11 cellular contexts compared by ENCODE assay signal in the genomic region with DNA sequence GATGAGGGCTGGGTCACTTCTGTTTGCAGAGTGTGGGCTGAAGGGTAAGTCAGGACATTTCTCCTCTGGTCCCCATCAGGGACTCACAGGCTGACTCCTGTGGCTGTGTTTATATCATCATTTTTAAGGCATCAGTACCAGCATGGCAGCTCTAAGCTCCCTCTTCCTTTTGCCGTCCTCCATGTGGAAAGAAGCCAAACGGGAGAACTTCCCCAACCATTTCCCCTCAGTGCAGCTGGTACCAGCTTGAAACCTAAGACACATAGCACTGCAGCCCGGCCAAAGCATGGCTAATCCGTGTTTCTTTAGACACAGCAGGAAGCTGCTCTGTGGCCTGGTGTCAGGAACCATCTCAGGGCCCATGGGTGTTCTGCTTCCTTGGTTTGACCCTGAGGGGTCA. TPM values are rescaled to one million over a fixed set of nuclear protein-coding genes. Genes with fewer than 3 reads are reported as not detected.
DNase-seq lines count a peak whose midpoint lies in the region; ATAC-seq and TF ChIP-seq lines count a peak whose summit lies in the region.
"Had no signal": no experiment of that assay in that cellular context is flagged by ENCODE, and none has a peak within 500 bp of the region (broad histone marks: within the 10 kb centered on the region; RNA-seq: fewer than 3 reads in every experiment).

No MANE protein-coding gene starts in this region.

- H3K36me3 Mint-ChIP-seq in chondrocyte (ENCODE audit: low read depth), result peaks cover 5% of the 10 kb centered on the region
- no peaks in the 10 kb centered on the region for H3K36me3 Mint-ChIP-seq in stimulated activated effector memory CD8-positive, alpha-beta T cell treated with anti-CD3 and anti-CD28 coated beads, Interleukin-12 subunit alpha, Interleukin-12 subunit beta, amount 100 ng/mL, for 72 hours
- H3K36me3 Mint-ChIP-seq in activated CD8-positive, alpha-beta T cell treated with anti-CD3 and anti-CD28 coated beads, Interleukin-2, amount 10 ng/mL, durations not matched to agents 7 days and 5 days (ENCODE audit: low read depth), result no peaks in the 10 kb centered on the region
- no peaks in the 10 kb centered on the region for H3K36me3 Mint-ChIP-seq in activated T-cell treated with anti-CD3 and anti-CD28 coated beads, Interleukin-2, amount 50 U/mL, for 72 hours (ENCODE audit: insufficient read depth in 2 of 2)

- H3K4me3 Mint-ChIP-seq in chondrocyte (ENCODE audit: unreplicated experiment), result no peak overlapping the region
- H3K4me3 Mint-ChIP-seq in stimulated activated effector memory CD8-positive, alpha-beta T cell treated with anti-CD3 and anti-CD28 coated beads, Interleukin-12 subunit alpha, Interleukin-12 subunit beta, amount 100 ng/mL, for 72 hours, result no peak overlapping the region
- no peak overlapping the region for H3K4me3 Mint-ChIP-seq in activated CD8-positive, alpha-beta T cell treated with anti-CD3 and anti-CD28 coated beads, Interleukin-2, amount 10 ng/mL, durations not matched to agents 7 days and 5 days
- no peak overlapping the region for H3K4me3 Mint-ChIP-seq in activated T-cell treated with anti-CD3 and anti-CD28 coated beads, Interleukin-2, amount 50 U/mL, for 72 hours

- POLR2A ChIA-PET in activated CD8-positive, alpha-beta T cell treated with anti-CD3 and anti-CD28 coated beads, Interleukin-2, amount 10 ng/mL, durations not matched to agents 7 days and 5 days (lab: Charles Lee), result no interaction called here

- no peak overlapping the region for H3K9ac ChIP-seq in liver (ENCODE audit: low read depth in 1 of 2, low read length in 2 of 2)

- no peak overlapping the region for H3K4me3 ChIP-seq in MG63
- no peak overlapping the region for H3K4me3 ChIP-seq in liver (ENCODE audit: low read depth in 1 of 3, low read length in 3 of 3)
- H3K4me3 ChIP-seq in suprapubic skin, result no peak overlapping the region

- ATAC-seq in stimulated activated effector memory CD8-positive, alpha-beta T cell treated with anti-CD3 and anti-CD28 coated beads, Interleukin-12 subunit alpha, Interleukin-12 subunit beta, amount 100 ng/mL, for 72 hours, result no peak
- ATAC-seq in activated CD8-positive, alpha-beta T cell treated with anti-CD3 and anti-CD28 coated beads, Interleukin-2, amount 10 ng/mL, durations not matched to agents 7 days and 5 days, result no peak
- ATAC-seq in activated T-cell treated with anti-CD3 and anti-CD28 coated beads, Interleukin-2, amount 50 U/mL, for 72 hours (replicated peaks in 1 of 2), result no peak

- no peak for TF ChIP-seq EP300 in suprapubic skin (IDR thresholded peaks at IDR 0.05)

- H3K27me3 Mint-ChIP-seq in chondrocyte (ENCODE audit: low read depth), result no peaks in the 10 kb centered on the region
- no peaks in the 10 kb centered on the region for H3K27me3 Mint-ChIP-seq in activated CD8-positive, alpha-beta T cell treated with anti-CD3 and anti-CD28 coated beads, Interleukin-2, amount 10 ng/mL, durations not matched to agents 7 days and 5 days (ENCODE audit: low read depth)
- no peaks in the 10 kb centered on the region for H3K27me3 Mint-ChIP-seq in activated T-cell treated with anti-CD3 and anti-CD28 coated beads, Interleukin-2, amount 50 U/mL, for 72 hours (ENCODE audit: low read depth)

- H3K27ac Mint-ChIP-seq in chondrocyte (ENCODE audit: unreplicated experiment), result peak overlapping the region; percentile 76
- H3K27ac Mint-ChIP-seq in stimulated activated effector memory CD8-positive, alpha-beta T cell treated with anti-CD3 and anti-CD28 coated beads, Interleukin-12 subunit alpha, Interleukin-12 subunit beta, amount 100 ng/mL, for 72 hours, result no peak overlapping the region
- H3K27ac Mint-ChIP-seq in activated CD8-positive, alpha-beta T cell treated with anti-CD3 and anti-CD28 coated beads, Interleukin-2, amount 10 ng/mL, durations not matched to agents 7 days and 5 days, result no peak overlapping the region
- no peak overlapping the region for H3K27ac Mint-ChIP-seq in activated T-cell treated with anti-CD3 and anti-CD28 coated beads, Interleukin-2, amount 50 U/mL, for 72 hours

- H3K4me1 Mint-ChIP-seq in chondrocyte (ENCODE audit: low read depth), result peaks cover 52% of the 10 kb centered on the region
- H3K4me1 Mint-ChIP-seq in stimulated activated effector memory CD8-positive, alpha-beta T cell treated with anti-CD3 and anti-CD28 coated beads, Interleukin-12 subunit alpha, Interleukin-12 subunit beta, amount 100 ng/mL, for 72 hours, result no peaks in the 10 kb centered on the region
- no peaks in the 10 kb centered on the region for H3K4me1 Mint-ChIP-seq in activated CD8-positive, alpha-beta T cell treated with anti-CD3 and anti-CD28 coated beads, Interleukin-2, amount 10 ng/mL, durations not matched to agents 7 days and 5 days (ENCODE audit: low read depth)
- H3K4me1 Mint-ChIP-seq in activated T-cell treated with anti-CD3 and anti-CD28 coated beads, Interleukin-2, amount 50 U/mL, for 72 hours (ENCODE audit: low read depth), result no peaks in the 10 kb centered on the region

- no peak for TF ChIP-seq RAD21 in liver (IDR thresholded peaks at IDR 0.05)

- WGBS in liver, result 46% methylated on average over 4 of the region's 4 CpGs
- 66% methylated on average over 4 of the region's 4 CpGs for WGBS in suprapubic skin

- H3K36me3 ChIP-seq in MG63, result no peaks in the 10 kb centered on the region
- no peaks in the 10 kb centered on the region for H3K36me3 ChIP-seq in liver (ENCODE audit: control insufficient read depth in 4 of 4, insufficient read depth in 3 of 4, low read depth in 1 of 4, low read length in 3 of 4)
- H3K36me3 ChIP-seq in suprapubic skin, result no peaks in the 10 kb centered on the region

- no peak for TF ChIP-seq CTCF in chondrocyte (IDR thresholded peaks at IDR 0.05)
- no peak for TF ChIP-seq CTCF in liver (IDR thresholded peaks at IDR 0.05; ENCODE audit: low read depth, low read length, missing input control)
- no peak for TF ChIP-seq CTCF in suprapubic skin (IDR thresholded peaks at IDR 0.05)

- H3K27me3 ChIP-seq in MG63, result no peaks in the 10 kb centered on the region
- no peaks in the 10 kb centered on the region for H3K27me3 ChIP-seq in liver (ENCODE audit: control insufficient read depth in 4 of 4, insufficient read depth in 4 of 4, low read length in 3 of 4)
- no peaks in the 10 kb centered on the region for H3K27me3 ChIP-seq in suprapubic skin

- no peak for TF ChIP-seq POLR2A in suprapubic skin (IDR thresholded peaks at IDR 0.05)

- H3K4me1 ChIP-seq in liver (ENCODE audit: control insufficient read depth in 4 of 4, insufficient read depth in 4 of 4, low read length in 3 of 4) (peaks cover 12 to 72% (median 65%) of the 10 kb centered on the region in 4 donors), suprapubic skin (peaks cover 45% of the 10 kb centered on the region)

- DNase-seq in MG63 (peak; percentile 74), chondrocyte (ENCODE audit: low spot score) (peak; percentile 59), suprapubic skin (ENCODE audit: low spot score in 2 of 2) (no peak), DMS79 treated with DMSO at 0.1 percent for 48 hours (lab: John Stamatoyannopoulos, UW) (no peak)
- no peak for DNase-seq in stimulated activated effector memory CD8-positive, alpha-beta T cell treated with anti-CD3 and anti-CD28 coated beads, Interleukin-12 subunit alpha, Interleukin-12 subunit beta, amount 100 ng/mL, for 72 hours (ENCODE audit: low spot score in 2 of 2)
- no peak for DNase-seq in activated CD8-positive, alpha-beta T cell treated with anti-CD3 and anti-CD28 coated beads, Interleukin-2, amount 10 ng/mL, durations not matched to agents 7 days and 5 days
- no peak for DNase-seq in activated T-cell treated with anti-CD3 and anti-CD28 coated beads, Interleukin-2, amount 50 U/mL, for 72 hours
- DNase-seq: activated CD8-positive, alpha-beta memory T cell treated with anti-CD3 and anti-CD28 coated beads, Interleukin-2, amount 50 U/mL, for 48 hours; NCI-H1436 treated with DMSO at 0.1 percent for 48 hours; T-helper 9 cell had no signal

- no peaks in the 10 kb centered on the region for H3K9me3 Mint-ChIP-seq in chondrocyte (ENCODE audit: low read depth)
- H3K9me3 Mint-ChIP-seq in stimulated activated effector memory CD8-positive, alpha-beta T cell treated with anti-CD3 and anti-CD28 coated beads, Interleukin-12 subunit alpha, Interleukin-12 subunit beta, amount 100 ng/mL, for 72 hours, result no peaks in the 10 kb centered on the region
- no peaks in the 10 kb centered on the region for H3K9me3 Mint-ChIP-seq in activated CD8-positive, alpha-beta T cell treated with anti-CD3 and anti-CD28 coated beads, Interleukin-2, amount 10 ng/mL, durations not matched to agents 7 days and 5 days (ENCODE audit: insufficient read depth)
- H3K9me3 Mint-ChIP-seq in activated T-cell treated with anti-CD3 and anti-CD28 coated beads, Interleukin-2, amount 50 U/mL, for 72 hours, result no peaks in the 10 kb centered on the region

- CTCF ChIA-PET in activated CD8-positive, alpha-beta T cell treated with anti-CD3 and anti-CD28 coated beads, Interleukin-2, amount 10 ng/mL, durations not matched to agents 7 days and 5 days (lab: Charles Lee), result interaction anchor here (1.2 kb wide), 1 partner anchor 149 kb away, joined by 3 read pairs; no protein-coding TSS in a partner anchor

- H3K27ac ChIP-seq in liver (ENCODE audit: low read depth in 1 of 2, low read length in 2 of 2) (peak overlapping the region; percentile 78 to 93), suprapubic skin (peak overlapping the region; percentile 88)

- H3K9me3 ChIP-seq in MG63, result no peaks in the 10 kb centered on the region
- H3K9me3 ChIP-seq in liver (ENCODE audit: control insufficient read depth in 4 of 4, low read length in 3 of 4), result no peaks in the 10 kb centered on the region
- H3K9me3 ChIP-seq in suprapubic skin, result no peaks in the 10 kb centered on the region

RNA-seq across cellular contexts. Expression of a gene that starts 31.9 kb away (rescaled TPM):
- total RNA-seq in MG63 (2014; rRNA removed; shearing (Covaris generic); ENCODE audit: low replicate concordance), result 13.3 and 20.4 TPM in 2 replicates
- total RNA-seq in chondrocyte (163 to 218 TPM (median 216 TPM) in 3 replicates), liver (100 to 1,000 TPM in 1 of 2 donors, 10 to 100 TPM in 1; 60.8 to 198 TPM), suprapubic skin (100 to 1,000 TPM in 3 of 4 donors, 10 to 100 TPM in 1; 95.9 to 138 (median 118) TPM)
- polyA plus RNA-seq in liver, result 10 to 100 TPM; 20.9 to 74.3 TPM
- total RNA-seq in activated CD8-positive, alpha-beta T cell treated with anti-CD3 and anti-CD28 coated beads, Interleukin-2, amount 10 ng/mL, durations not matched to agents 7 days and 5 days, result 100 to 1,000 TPM; 130 to 132 TPM
- 100 to 1,000 TPM; 106 to 127 TPM for total RNA-seq in activated T-cell treated with anti-CD3 and anti-CD28 coated beads, Interleukin-2, amount 50 U/mL, for 72 hours

Comparison
In these comparisons a context has a peak if more than half of its experiments do, and no peak if none do; other contexts are left out.
1. DNase-seq: peak in MG63 (single experiment) and chondrocyte (single experiment); none in suprapubic skin (0 of 2), stimulated activated effector memory CD8-positive, alpha-beta T cell treated with anti-CD3 and anti-CD28 coated beads, Interleukin-12 subunit alpha, Interleukin-12 subunit beta, amount 100 ng/mL, for 72 hours (0 of 2), DMS79 treated with DMSO at 0.1 percent for 48 hours (single experiment), activated CD8-positive, alpha-beta T cell treated with anti-CD3 and anti-CD28 coated beads, Interleukin-2, amount 10 ng/mL, durations not matched to agents 7 days and 5 days (single experiment) and activated T-cell treated with anti-CD3 and anti-CD28 coated beads, Interleukin-2, amount 50 U/mL, for 72 hours (0 of 2).